Comparison of ENCODE assay signal across 22 cellular contexts in the genomic region with DNA sequence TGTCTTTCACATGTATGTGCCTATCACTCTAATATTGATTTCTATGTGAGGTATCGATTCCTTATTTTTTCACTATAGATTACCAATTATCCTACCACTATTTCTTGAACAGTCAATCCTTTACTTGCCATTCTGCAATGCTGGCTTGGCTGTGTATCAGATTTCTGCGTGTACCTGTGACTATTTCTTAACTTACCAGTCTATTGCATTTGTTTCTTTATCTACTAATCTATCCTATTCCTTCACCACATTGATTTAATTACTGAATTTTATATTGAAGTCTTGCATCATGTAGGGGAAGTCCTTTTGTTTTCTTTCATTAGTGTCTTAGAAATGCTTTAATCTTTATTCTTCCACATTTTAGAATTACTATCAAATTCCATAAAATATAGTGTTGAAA.
A peak's percentile ranks its signal among the peaks of the same experiment; 100 is the strongest.
DNase-seq lines count a peak whose midpoint lies in the region; TF ChIP-seq lines count a peak whose summit lies in the region.
"Had no signal": no experiment of that assay in that cellular context is flagged by ENCODE, and none has a peak within 500 bp of the region (broad histone marks: within the 10 kb centered on the region; RNA-seq: fewer than 3 reads in every experiment).

No MANE protein-coding gene starts in this region.

- H3K4me1 Mint-ChIP-seq in Calu3 (ENCODE audit: low read depth, unreplicated experiment): peaks cover 41% of the 10 kb centered on the region

- intact Hi-C loops in Calu3 (cut with micrococcal nuclease; ENCODE audit: unreplicated experiment): loop anchor here (10.0 kb wide), 1 partner anchor 209 kb away; no protein-coding TSS in a partner anchor

- peaks cover 4% of the 10 kb centered on the region for H3K9me3 Mint-ChIP-seq in Calu3 (ENCODE audit: low read depth, unreplicated experiment)

- H3K36me3 Mint-ChIP-seq in Calu3 (ENCODE audit: insufficient read depth, unreplicated experiment): peaks cover 5% of the 10 kb centered on the region
- H3K36me3 Mint-ChIP-seq: IgD-negative memory B cell had no signal

- no peak for TF ChIP-seq CTCF in Calu3 (IDR thresholded peaks at IDR 0.05; ENCODE audit: unreplicated experiment)
- TF ChIP-seq CTCF in astrocyte of the spinal cord (IDR thresholded peaks at IDR 0.05; ENCODE audit: low read depth, low read length): no peak
- no peak for TF ChIP-seq CTCF in fibroblast of the aortic adventitia (IDR thresholded peaks at IDR 0.05; ENCODE audit: insufficient read depth, low read length)

- H3K4me3 ChIP-seq in astrocyte of the spinal cord (ENCODE audit: low read depth, low read length): no peak overlapping the region
- no peak overlapping the region for H3K4me3 ChIP-seq in fibroblast of the aortic adventitia (ENCODE audit: low read depth, low read length)
- H3K4me3 ChIP-seq in skeletal muscle cell (ENCODE audit: low read depth, low read length): no peak overlapping the region
- H3K4me3 ChIP-seq: HAP-1, MG63 had no signal

- DNase-seq in Calu3 (no peak), astrocyte of the spinal cord (ENCODE audit: low read depth, low spot score) (peak; percentile 3), fibroblast of the aortic adventitia (ENCODE audit: low read depth) (peak; percentile 47), skeletal muscle cell (ENCODE audit: low read depth) (peak; percentile 25), HuH-7.5 (ENCODE audit: low spot score) (no peak), NCI-H2081 treated with DMSO at 0.1 percent for 48 hours (lab: John Stamatoyannopoulos, UW) (no peak), T-helper 2 cell (no peak)
- DNase-seq: ACHN, Caco-2, DMS153, GF-D8, Karpas-422, MG63, NCI-H1092, NCI-H146, NCI-H2081, NCI-H510A, NCI-H774, OCI-M1, SHP77 treated with DMSO at 0.1 percent for 48 hours had no signal

- H3K27ac Mint-ChIP-seq in Calu3 (ENCODE audit: unreplicated experiment): peak overlapping the region; percentile 97
- H3K27ac Mint-ChIP-seq: IgD-negative memory B cell had no signal

- no peak overlapping the region for H3K4me3 Mint-ChIP-seq in Calu3 (ENCODE audit: low read depth, unreplicated experiment)
- H3K4me3 Mint-ChIP-seq: IgD-negative memory B cell had no signal

- CTCF ChIA-PET in Calu3 (lab: Charles Lee): no interaction called here

- in situ Hi-C loops in astrocyte of the spinal cord (cut with HindIII; ENCODE audit: low sequenced_read_pairs): no loop called here

- H3K27me3 Mint-ChIP-seq in Calu3 (ENCODE audit: unreplicated experiment): no peaks in the 10 kb centered on the region
- H3K27me3 Mint-ChIP-seq: IgD-negative memory B cell had no signal

- BruUV-seq in Calu3 (replicated peaks; lab: Mats Ljungman, UMichigan): no TSS peak

Comparison
In these comparisons a context has a peak if more than half of its experiments do, and no peak if none do; other contexts are left out.
1. DNase-seq: peak in astrocyte of the spinal cord (single experiment), fibroblast of the aortic adventitia (single experiment) and skeletal muscle cell (single experiment); none in Calu3 (single experiment), HuH-7.5 (single experiment), NCI-H2081 treated with DMSO at 0.1 percent for 48 hours (single experiment) and T-helper 2 cell (0 of 5).